In genomic region chrX:110156167-110156754, GRCh38 we compare ENCODE assay signal across 8 cellular contexts.
DNase-seq lines count a peak whose midpoint lies in the region; ATAC-seq and TF ChIP-seq lines count a peak whose summit lies in the region.

No MANE protein-coding gene starts in this region.

- in situ Hi-C loops in GM13977 (cut with MboI; ENCODE audit: low pct_unique_long_range_greater_than_20kb, low sequenced_read_pairs, unreplicated experiment): no loop called here

- DNase-seq in AG09309 (ENCODE audit: low read depth): no peak
- DNase-seq in GM13977 (ENCODE audit: low spot score): no peak
- DNase-seq in left lung: no peak
- DNase-seq in activated T-helper 1 cell treated with anti-CD3 and anti-CD28 coated beads, Interleukin-12 subunit alpha, Interleukin-12 subunit beta, Interleukin-2, Interleukin-4 antibody, amounts not matched to agents 30 ng/mL and 10 ng/mL and 1 ng/mL, durations not matched to agents 14 hours and 24 hours and 36 hours (ENCODE audit: low spot score): no peak
- DNase-seq in SK-N-DZ (ENCODE audit: low spot score): no peak
- no peak for DNase-seq in epidermal melanocyte (ENCODE audit: insufficient read length, low spot score)

- no peak overlapping the region for H3K4me3 ChIP-seq in AG09309 (ENCODE audit: control insufficient read depth, low read depth, low read length)
- no peak overlapping the region for H3K4me3 ChIP-seq in WI38 (ENCODE audit: low read depth, low read length)
- no peak overlapping the region for H3K4me3 ChIP-seq in left lung

- no peaks in the 10 kb centered on the region for H3K9me3 Mint-ChIP-seq in activated T-helper 1 cell treated with anti-CD3 and anti-CD28 coated beads, Interleukin-12 subunit alpha, Interleukin-12 subunit beta, Interleukin-2, Interleukin-4 antibody, amounts not matched to agents 30 ng/mL and 10 ng/mL and 1 ng/mL, durations not matched to agents 14 hours and 24 hours and 36 hours

- H3K27me3 Mint-ChIP-seq in activated T-helper 1 cell treated with anti-CD3 and anti-CD28 coated beads, Interleukin-12 subunit alpha, Interleukin-12 subunit beta, Interleukin-2, Interleukin-4 antibody, amounts not matched to agents 30 ng/mL and 10 ng/mL and 1 ng/mL, durations not matched to agents 14 hours and 24 hours and 36 hours (ENCODE audit: insufficient read depth): no peaks in the 10 kb centered on the region

- no peak overlapping the region for H3K27ac ChIP-seq in left lung

- peaks cover 0 to 10% of the 10 kb centered on the region in 2 donors for H3K4me1 ChIP-seq in left lung

- H3K36me3 ChIP-seq in left lung: no peaks in the 10 kb centered on the region

- ATAC-seq in left lung (no peak), HG02678 (IDR thresholded peaks at IDR 0.05; ENCODE audit: unreplicated experiment) (no peak)

- H3K4me3 Mint-ChIP-seq in activated T-helper 1 cell treated with anti-CD3 and anti-CD28 coated beads, Interleukin-12 subunit alpha, Interleukin-12 subunit beta, Interleukin-2, Interleukin-4 antibody, amounts not matched to agents 30 ng/mL and 10 ng/mL and 1 ng/mL, durations not matched to agents 14 hours and 24 hours and 36 hours: no peak overlapping the region

- peaks cover 20% of the 10 kb centered on the region for H3K4me1 Mint-ChIP-seq in activated T-helper 1 cell treated with anti-CD3 and anti-CD28 coated beads, Interleukin-12 subunit alpha, Interleukin-12 subunit beta, Interleukin-2, Interleukin-4 antibody, amounts not matched to agents 30 ng/mL and 10 ng/mL and 1 ng/mL, durations not matched to agents 14 hours and 24 hours and 36 hours (ENCODE audit: low read depth)

- intact Hi-C loops in left lung (cut with DNase I): loop anchor here in 1 of 2 donors (10.0 kb wide), 1 partner anchor 259 kb away; no protein-coding TSS in a partner anchor
- intact Hi-C loops in activated T-helper 1 cell treated with anti-CD3 and anti-CD28 coated beads, Interleukin-12 subunit alpha, Interleukin-12 subunit beta, Interleukin-2, Interleukin-4 antibody, amounts not matched to agents 30 ng/mL and 10 ng/mL and 1 ng/mL, durations not matched to agents 14 hours and 24 hours and 36 hours (cut with micrococcal nuclease): loop anchor here (1.0 kb wide), 2 partner anchors 252 to 257 kb away; no protein-coding TSS in a partner anchor

- no peaks in the 10 kb centered on the region for H3K27me3 ChIP-seq in left lung

- no peak overlapping the region for H3K27ac Mint-ChIP-seq in activated T-helper 1 cell treated with anti-CD3 and anti-CD28 coated beads, Interleukin-12 subunit alpha, Interleukin-12 subunit beta, Interleukin-2, Interleukin-4 antibody, amounts not matched to agents 30 ng/mL and 10 ng/mL and 1 ng/mL, durations not matched to agents 14 hours and 24 hours and 36 hours

- TF ChIP-seq CTCF in AG09309 (IDR thresholded peaks at IDR 0.05; ENCODE audit: control insufficient read depth, insufficient read depth, low read depth, low read length, missing control alignments): peak; percentile 46
- peak; percentile 40 for TF ChIP-seq CTCF in GM13977 (IDR thresholded peaks at IDR 0.05; ENCODE audit: extremely low read depth, insufficient read depth, missing control alignments)
- TF ChIP-seq CTCF in WI38 (IDR thresholded peaks at IDR 0.05; ENCODE audit: low read depth, low read length): peak; percentile 32; the same call in 1 of the 2 replicates
- peak; percentile 50 to 54 for TF ChIP-seq CTCF in left lung (IDR thresholded peaks at IDR 0.05)

- peaks cover 2% of the 10 kb centered on the region for H3K36me3 Mint-ChIP-seq in activated T-helper 1 cell treated with anti-CD3 and anti-CD28 coated beads, Interleukin-12 subunit alpha, Interleukin-12 subunit beta, Interleukin-2, Interleukin-4 antibody, amounts not matched to agents 30 ng/mL and 10 ng/mL and 1 ng/mL, durations not matched to agents 14 hours and 24 hours and 36 hours (ENCODE audit: low read depth)

- H3K9me3 ChIP-seq in left lung: no peaks in the 10 kb centered on the region
